8 cellular contexts compared by ENCODE assay signal in genomic region chr17:43125133-43125966, GRCh38. TPM values are rescaled to one million over a fixed set of nuclear protein-coding genes. Genes with fewer than 3 reads are reported as not detected.
DNase-seq lines count a peak whose midpoint lies in the region; ATAC-seq and TF ChIP-seq lines count a peak whose summit lies in the region.

Gene BRCA1, minus strand, starts transcription at chr17:43125364. Its CDS starts 1,268 bp downstream, at chr17:43124096.

- H3K79me2 ChIP-seq in osteoblast (ENCODE audit: insufficient read depth, low read length), result peaks cover 41% of the 10 kb centered on the region

- H3K27ac ChIP-seq in osteoblast (ENCODE audit: low read depth, low read length) (peak within 1 kb of the TSS; percentile 90), thymus (ENCODE audit: low read depth) (peak within 1 kb of the TSS; percentile 83)

- H3K36me3 Mint-ChIP-seq in activated naive CD4-positive, alpha-beta T cell treated with anti-CD3 and anti-CD28 coated beads, Interleukin-2, amount 50 U/mL, for 72 hours, result peaks cover 25 to 48% of the 10 kb centered on the region in 2 donors
- H3K36me3 Mint-ChIP-seq in glutamatergic neuron (ENCODE audit: unreplicated experiment), result no peaks in the 10 kb centered on the region

- H3K4me1 ChIP-seq in osteoblast (ENCODE audit: insufficient read depth, low read length) (peaks cover 12% of the 10 kb centered on the region), thymus (ENCODE audit: control insufficient read depth, insufficient read depth, low read length) (peaks cover 12% of the 10 kb centered on the region)

- DNase-seq in NCI-H1092 treated with DMSO at 0.1 percent for 48 hours (lab: John Stamatoyannopoulos, UW) (peak; percentile 99), SKM-1 (lab: John Stamatoyannopoulos, UW; ENCODE audit: unreplicated experiment) (peak; percentile 99), glutamatergic neuron (peak; percentile 89), osteoblast (ENCODE audit: insufficient read length, low spot score, missing footprints) (peak; percentile 100)
- peak; percentile 92 to 95 for DNase-seq in activated naive CD4-positive, alpha-beta T cell treated with anti-CD3 and anti-CD28 coated beads, Interleukin-2, amount 50 U/mL, for 72 hours (ENCODE audit: low spot score in 2 of 2)

- H3K9me3 ChIP-seq in osteoblast (ENCODE audit: low read depth, low read length) (no peaks in the 10 kb centered on the region), thymus (ENCODE audit: control insufficient read depth) (no peaks in the 10 kb centered on the region)

- H3K27me3 Mint-ChIP-seq in glutamatergic neuron (ENCODE audit: unreplicated experiment), result peaks cover 10% of the 10 kb centered on the region

- ATAC-seq in HG02610 (IDR thresholded peaks at IDR 0.05; ENCODE audit: unreplicated experiment), result peak; percentile 95
- peak; percentile 99 to 100 for ATAC-seq in activated naive CD4-positive, alpha-beta T cell treated with anti-CD3 and anti-CD28 coated beads, Interleukin-2, amount 50 U/mL, for 72 hours

- H4K20me1 ChIP-seq in osteoblast (ENCODE audit: insufficient read depth, low read length), result no peaks in the 10 kb centered on the region

- peaks cover 10% of the 10 kb centered on the region for H3K4me1 Mint-ChIP-seq in glutamatergic neuron (ENCODE audit: low read depth, unreplicated experiment)

- WGBS in thymus, result 2% methylated on average over 38 of the region's 38 CpGs

- peak within 1 kb of the TSS; percentile 99 for H3K4me3 Mint-ChIP-seq in glutamatergic neuron (ENCODE audit: unreplicated experiment)

- peaks cover 3% of the 10 kb centered on the region for H3K36me3 ChIP-seq in osteoblast (ENCODE audit: insufficient read depth, low read length)
- H3K36me3 ChIP-seq in thymus (ENCODE audit: control insufficient read depth, insufficient read depth), result peaks cover 5% of the 10 kb centered on the region

- TF ChIP-seq CTCF in glutamatergic neuron (IDR thresholded peaks at IDR 0.05; ENCODE audit: partially characterized antibody, unreplicated experiment), result no peak
- no peak for TF ChIP-seq CTCF in osteoblast (IDR thresholded peaks at IDR 0.05; ENCODE audit: extremely low read depth, low read depth, low read length)

- no peaks in the 10 kb centered on the region for H3K27me3 ChIP-seq in osteoblast (ENCODE audit: insufficient read depth, low read length)
- H3K27me3 ChIP-seq in thymus (ENCODE audit: control insufficient read depth, insufficient read depth), result no peaks in the 10 kb centered on the region

- H3K4me3 ChIP-seq in GM08714 (ENCODE audit: low read length) (peak within 1 kb of the TSS; percentile 92), osteoblast (ENCODE audit: insufficient read depth, low read length) (peak within 1 kb of the TSS; percentile 87), thymus (ENCODE audit: low read length) (peak within 1 kb of the TSS; percentile 63)

- peak within 1 kb of the TSS; percentile 96 to 100 for H3K27ac Mint-ChIP-seq in activated naive CD4-positive, alpha-beta T cell treated with anti-CD3 and anti-CD28 coated beads, Interleukin-2, amount 50 U/mL, for 72 hours
- H3K27ac Mint-ChIP-seq in glutamatergic neuron (ENCODE audit: unreplicated experiment), result peak within 1 kb of the TSS; percentile 91

- H3K4me2 ChIP-seq in osteoblast (ENCODE audit: insufficient read depth, low read length), result peak within 1 kb of the TSS; percentile 93

- no peaks in the 10 kb centered on the region for H3K9me3 Mint-ChIP-seq in activated naive CD4-positive, alpha-beta T cell treated with anti-CD3 and anti-CD28 coated beads, Interleukin-2, amount 50 U/mL, for 72 hours
- peaks cover 18% of the 10 kb centered on the region for H3K9me3 Mint-ChIP-seq in glutamatergic neuron (ENCODE audit: unreplicated experiment)

- H2AFZ ChIP-seq in osteoblast (ENCODE audit: low read length), result peak within 1 kb of the TSS; percentile 99

RNA-seq across cellular contexts. Expression of gene BRCA1, which starts in this region (rescaled TPM):
- total RNA-seq in activated naive CD4-positive, alpha-beta T cell treated with anti-CD3 and anti-CD28 coated beads, Interleukin-2, amount 50 U/mL, for 72 hours, result 100 to 1,000 TPM in 1 of 2 donors, 10 to 100 TPM in 1; 74.0 to 126 TPM
- total RNA-seq in glutamatergic neuron (ENCODE audit: unreplicated experiment), result 11.3 TPM
- total RNA-seq in osteoblast, result 5.4 and 7.7 TPM in 2 replicates
- 2.0 TPM for polyA plus RNA-seq in thymus

Comparison
In these comparisons a context has a peak if more than half of its experiments do, and no peak if none do; other contexts are left out.
1. Peak in every context shown above with its lines: DNase-seq, ATAC-seq, H3K4me3 ChIP-seq and H3K27ac ChIP-seq.